ENCODE assay signal across 14 cellular contexts in genomic region chr6:40672118-40672517, GRCh38.
A peak's percentile ranks its signal among the peaks of the same experiment; 100 is the strongest.
DNase-seq lines count a peak whose midpoint lies in the region; ATAC-seq and TF ChIP-seq lines count a peak whose summit lies in the region.
"Had no signal": no experiment of that assay in that cellular context is flagged by ENCODE, and none has a peak within 500 bp of the region (broad histone marks: within the 10 kb centered on the region; RNA-seq: fewer than 3 reads in every experiment).

No MANE protein-coding gene starts in this region.

- H3K27me3 ChIP-seq in DND-41 (ENCODE audit: insufficient read depth, low read length, poor library complexity) = peaks cover 2% of the 10 kb centered on the region
- no peaks in the 10 kb centered on the region for H3K27me3 ChIP-seq in suprapubic skin
- H3K27me3 ChIP-seq: left lung had no signal

- WGBS in suprapubic skin = 60% methylated on average over 5 of the region's 5 CpGs

- no peak overlapping the region for H3K27ac Mint-ChIP-seq in nephron
- H3K27ac Mint-ChIP-seq: activated CD8-positive, alpha-beta T cell treated with anti-CD3 and anti-CD28 coated beads, Interleukin-2, amount 10 ng/mL, durations not matched to agents 7 days and 5 days; CD14-positive monocyte; naive B cell had no signal

- TF ChIP-seq POLR2A in suprapubic skin (IDR thresholded peaks at IDR 0.05) = no peak

- H3K9me3 ChIP-seq in DND-41 (ENCODE audit: insufficient read depth, low read length, severe bottlenecking) (no peaks in the 10 kb centered on the region), suprapubic skin (no peaks in the 10 kb centered on the region)
- H3K9me3 ChIP-seq: left lung, thoracic aorta had no signal

- no peaks in the 10 kb centered on the region for H3K79me2 ChIP-seq in DND-41 (ENCODE audit: insufficient read depth, low read length)

- TF ChIP-seq CTCF in DND-41 (IDR thresholded peaks at IDR 0.05; ENCODE audit: borderline replicate concordance, extremely low read depth, low read length, poor library complexity, severe bottlenecking) = peak; percentile 35
- peak; percentile 50 for TF ChIP-seq CTCF in LNCaP clone FGC (IDR thresholded peaks at IDR 0.05; ENCODE audit: control insufficient read depth, extremely low read depth, insufficient read depth)
- TF ChIP-seq CTCF in nephron (IDR thresholded peaks at IDR 0.05; ENCODE audit: unreplicated experiment in 3 of 3) = peak; percentile 23 to 27 (median 27)
- TF ChIP-seq CTCF in suprapubic skin (IDR thresholded peaks at IDR 0.05) = no peak

- H3K9ac ChIP-seq in DND-41 (ENCODE audit: low read depth, low read length) = no peak overlapping the region

- no peak overlapping the region for H2AFZ ChIP-seq in DND-41 (ENCODE audit: low read depth, low read length)

- no peak overlapping the region for H3K4me2 ChIP-seq in DND-41 (ENCODE audit: insufficient read depth, low read length)

- H3K4me3 Mint-ChIP-seq in nephron = no peak overlapping the region
- H3K4me3 Mint-ChIP-seq: activated CD8-positive, alpha-beta T cell treated with anti-CD3 and anti-CD28 coated beads, Interleukin-2, amount 10 ng/mL, durations not matched to agents 7 days and 5 days; CD14-positive monocyte; naive B cell had no signal

- H3K36me3 ChIP-seq in DND-41 (ENCODE audit: insufficient read depth, low read length) (no peaks in the 10 kb centered on the region), suprapubic skin (no peaks in the 10 kb centered on the region)
- H3K36me3 ChIP-seq: left lung, thoracic aorta had no signal

- DNase-seq in DND-41 (no peak), LNCaP clone FGC (ENCODE audit: low read depth) (no peak), RPMI8226 (peak; percentile 69), hepatic stellate cell (ENCODE audit: low spot score) (no peak), suprapubic skin (ENCODE audit: low spot score in 2 of 2) (no peak), posterior cingulate gyrus (no peak)
- DNase-seq: activated CD8-positive, alpha-beta T cell treated with anti-CD3 and anti-CD28 coated beads, Interleukin-2, amount 10 ng/mL, durations not matched to agents 7 days and 5 days; activated effector memory CD4-positive, alpha-beta T cell treated with Interleukin-2 at 50 U/mL for 16 hours; cortex of kidney; left lung; naive B cell had no signal

- peaks cover 4% of the 10 kb centered on the region for H3K9me3 Mint-ChIP-seq in nephron

- no peak for ATAC-seq in DND-41 (ENCODE audit: insufficient read depth, low read depth)
- ATAC-seq: activated CD8-positive, alpha-beta T cell treated with anti-CD3 and anti-CD28 coated beads, Interleukin-2, amount 10 ng/mL, durations not matched to agents 7 days and 5 days; left lung had no signal

- no peak overlapping the region for H3K27ac ChIP-seq in DND-41 (ENCODE audit: low read length)
- no peak overlapping the region for H3K27ac ChIP-seq in suprapubic skin
- H3K27ac ChIP-seq: left lung, thoracic aorta had no signal

- H3K4me1 Mint-ChIP-seq in nephron = no peaks in the 10 kb centered on the region
- H3K4me1 Mint-ChIP-seq: CD14-positive monocyte, naive B cell had no signal

- peaks cover 7% of the 10 kb centered on the region for H3K27me3 Mint-ChIP-seq in nephron (ENCODE audit: low read depth)

- no peaks in the 10 kb centered on the region for H3K4me1 ChIP-seq in DND-41 (ENCODE audit: insufficient read depth, low read length)
- no peaks in the 10 kb centered on the region for H3K4me1 ChIP-seq in suprapubic skin
- H3K4me1 ChIP-seq: left lung had no signal

- no peaks in the 10 kb centered on the region for H4K20me1 ChIP-seq in DND-41 (ENCODE audit: insufficient read depth, low read length)

- H3K36me3 Mint-ChIP-seq in nephron (ENCODE audit: low read depth) = no peaks in the 10 kb centered on the region
- H3K36me3 Mint-ChIP-seq: CD14-positive monocyte, naive B cell had no signal

- H3K4me3 ChIP-seq in DND-41 (ENCODE audit: low read depth in 1 of 2, low read length in 2 of 2) = no peak overlapping the region
- H3K4me3 ChIP-seq in LNCaP clone FGC (ENCODE audit: low read depth, low read length) = no peak overlapping the region
- H3K4me3 ChIP-seq in suprapubic skin = no peak overlapping the region
- H3K4me3 ChIP-seq: left lung, thoracic aorta had no signal

- no peak for TF ChIP-seq EP300 in suprapubic skin (IDR thresholded peaks at IDR 0.05)

- intact Hi-C loops in posterior cingulate gyrus (cut with DNase I) = no loop called here

Comparison
In these comparisons a context has a peak if more than half of its experiments do, and no peak if none do; other contexts are left out.
1. CTCF ChIP-seq: peak in DND-41 (single experiment), LNCaP clone FGC (single experiment) and nephron (3 of 3); none in suprapubic skin (0 of 2).